In the genomic region with DNA sequence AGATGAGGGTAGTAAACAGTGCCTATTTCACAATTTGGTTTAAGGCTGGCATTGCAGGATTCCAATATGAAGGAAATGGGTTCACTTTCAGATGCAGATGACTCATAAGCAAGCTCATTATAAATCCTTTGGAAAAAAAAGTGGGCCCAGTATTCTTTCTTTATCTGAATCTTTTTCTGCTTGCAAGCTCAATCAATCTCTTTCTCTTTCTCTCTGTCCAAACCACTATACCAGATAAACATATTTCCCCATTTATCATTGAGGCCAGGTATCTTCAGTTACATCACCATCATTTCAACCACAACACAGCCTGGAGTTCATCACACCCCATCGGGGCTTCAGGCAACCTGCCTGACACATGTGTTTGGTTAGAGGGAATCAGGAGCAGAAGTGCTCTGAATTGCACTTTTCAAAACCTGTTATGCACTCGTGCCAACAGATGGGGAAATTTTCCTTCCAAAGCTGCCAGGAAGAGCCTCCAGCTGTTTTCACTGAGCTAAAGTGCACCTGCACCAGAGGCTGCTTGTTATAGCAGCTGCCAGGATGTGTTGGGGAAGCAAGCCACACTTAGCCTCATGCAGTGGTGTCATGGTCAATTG, we compare ENCODE assay signal across 12 cellular contexts. TPM values are rescaled to one million over a fixed set of nuclear protein-coding genes. Genes with fewer than 3 reads are reported as not detected.
DNase-seq lines count a peak whose midpoint lies in the region; ATAC-seq and TF ChIP-seq lines count a peak whose summit lies in the region.
"Had no signal": no experiment of that assay in that cellular context is flagged by ENCODE, and none has a peak within 500 bp of the region (broad histone marks: within the 10 kb centered on the region; RNA-seq: fewer than 3 reads in every experiment).

No MANE protein-coding gene starts in this region.

- H3K4me3 ChIP-seq in PC-9, result no peak overlapping the region
- H3K4me3 ChIP-seq in fibroblast of pulmonary artery (replicated peaks; ENCODE audit: low read depth, low read length), result no peak overlapping the region
- no peak overlapping the region for H3K4me3 ChIP-seq in upper lobe of right lung
- no peak overlapping the region for H3K4me3 ChIP-seq in Peyer's patch
- H3K4me3 ChIP-seq: BLaER1 treated with 17β-estradiol and CSF1 and Interleukin-3, amounts not matched to agents 10 nM and 100 nM had no signal

- H3K9me3 ChIP-seq in PC-9 (ENCODE audit: insufficient read depth, low read depth) (no peaks in the 10 kb centered on the region), upper lobe of right lung (no peaks in the 10 kb centered on the region), Peyer's patch (no peaks in the 10 kb centered on the region)
- H3K9me3 ChIP-seq: BLaER1 treated with 17β-estradiol and CSF1 and Interleukin-3, amounts not matched to agents 10 nM and 100 nM had no signal

- H3K4me1 ChIP-seq in PC-9 (replicated peaks; ENCODE audit: insufficient read depth), result peaks cover 23% of the 10 kb centered on the region
- no peaks in the 10 kb centered on the region for H3K4me1 ChIP-seq in upper lobe of right lung
- no peaks in the 10 kb centered on the region for H3K4me1 ChIP-seq in Peyer's patch

- no peaks in the 10 kb centered on the region for H3K79me2 ChIP-seq in PC-9 (ENCODE audit: low read depth)

- H3K27me3 ChIP-seq in PC-9 (ENCODE audit: insufficient read depth, low read depth) (no peaks in the 10 kb centered on the region), upper lobe of right lung (no peaks in the 10 kb centered on the region), Peyer's patch (no peaks in the 10 kb centered on the region)
- H3K27me3 ChIP-seq: BLaER1 treated with 17β-estradiol and CSF1 and Interleukin-3, amounts not matched to agents 10 nM and 100 nM had no signal

- CTCF ChIA-PET in PC-9 (lab: Charles Lee), result no interaction called here

- ATAC-seq in left ventricle myocardium superior (peak; percentile 69), GM18907 (IDR thresholded peaks at IDR 0.05; ENCODE audit: unreplicated experiment) (no peak), upper lobe of right lung (no peak)

- peaks cover 19% of the 10 kb centered on the region for H3F3A ChIP-seq in PC-9 (ENCODE audit: insufficient read depth, low read depth)

- BruUV-seq in PC-9 (replicated peaks; lab: Mats Ljungman, UMichigan), result no TSS peak

- DNase-seq in left ventricle myocardium superior (peak; percentile 36), cardiac septum (ENCODE audit: low spot score) (no peak), PC-9 (peak in 1 of 2 experiments; percentile 65), fibroblast of pulmonary artery (ENCODE audit: low read depth) (peak; percentile 60), upper lobe of right lung (no peak), AG08396 (ENCODE audit: low spot score) (no peak), Peyer's patch (no peak)
- DNase-seq: naive B cell, T-helper 9 cell had no signal

- H3K36me3 ChIP-seq in PC-9 (ENCODE audit: low read depth) (no peaks in the 10 kb centered on the region), upper lobe of right lung (no peaks in the 10 kb centered on the region), Peyer's patch (no peaks in the 10 kb centered on the region)
- H3K36me3 ChIP-seq: BLaER1 treated with 17β-estradiol and CSF1 and Interleukin-3, amounts not matched to agents 10 nM and 100 nM had no signal

- intact Hi-C loops in left ventricle myocardium superior (cut with micrococcal nuclease), result no loop called here
- intact Hi-C loops in cardiac septum (cut with DNase I), result no loop called here
- intact Hi-C loops in PC-9 (cut with micrococcal nuclease; ENCODE audit: unreplicated experiment), result no loop called here
- intact Hi-C loops in upper lobe of right lung (cut with DNase I), result no loop called here

- H3K27ac ChIP-seq in PC-9, result peak overlapping the region; percentile 33; the same call in 1 of the 2 replicates
- no peak overlapping the region for H3K27ac ChIP-seq in upper lobe of right lung
- no peak overlapping the region for H3K27ac ChIP-seq in Peyer's patch
- H3K27ac ChIP-seq: BLaER1 treated with 17β-estradiol and CSF1 and Interleukin-3, amounts not matched to agents 10 nM and 100 nM had no signal

- no peaks in the 10 kb centered on the region for H4K20me1 ChIP-seq in PC-9 (ENCODE audit: insufficient read depth)
- H4K20me1 ChIP-seq: BLaER1 treated with 17β-estradiol and CSF1 and Interleukin-3, amounts not matched to agents 10 nM and 100 nM had no signal

- peak overlapping the region; percentile 31 for H3K4me2 ChIP-seq in PC-9
- H3K4me2 ChIP-seq: BLaER1 treated with 17β-estradiol and CSF1 and Interleukin-3, amounts not matched to agents 10 nM and 100 nM had no signal

- no peak for TF ChIP-seq POLR2A in Peyer's patch (IDR thresholded peaks at IDR 0.05)

- no peak overlapping the region for H2AFZ ChIP-seq in PC-9

- H3K9me2 ChIP-seq in PC-9 (ENCODE audit: insufficient read depth), result no peaks in the 10 kb centered on the region; the same call in 1 of the 2 replicates

- TF ChIP-seq CTCF in PC-9 (conservative IDR thresholded peaks at IDR 0.05) (no peak), fibroblast of pulmonary artery (IDR thresholded peaks at IDR 0.05; ENCODE audit: low read length, missing control alignments) (no peak), upper lobe of right lung (IDR thresholded peaks at IDR 0.05) (no peak), Peyer's patch (IDR thresholded peaks at IDR 0.05) (no peak)

- POLR2A ChIA-PET in PC-9 (lab: Charles Lee; ENCODE audit: unreplicated experiment), result interaction anchor here (0.6 to 1.1 kb wide), 5 partner anchors 17 to 406 kb away, joined by 3 to 10 read pairs (median 4); no protein-coding TSS in a partner anchor

RNA-seq across cellular contexts. Expression of a gene that starts 30.0 kb away (rescaled TPM):
- total RNA-seq in left ventricle myocardium superior (8.9 TPM), cardiac septum (3.6 TPM), PC-9 (2021) (1.7 and 2.7 TPM in 2 replicates), upper lobe of right lung (72.0 TPM), Peyer's patch (10 to 100 TPM in 3 of 4 donors, 1 to 10 TPM in 1; 8.9 to 24.7 (median 17.4) TPM)
- total RNA-seq: NCI-H460 had no signal

Comparison
In these comparisons a context has a peak if more than half of its experiments do, and no peak if none do; other contexts are left out.
1. DNase-seq: peak in left ventricle myocardium superior (single experiment) and fibroblast of pulmonary artery (single experiment); none in cardiac septum (single experiment), upper lobe of right lung (single experiment), AG08396 (single experiment) and Peyer's patch (0 of 3).